Comparison of ENCODE assay signal across 8 cellular contexts in the genomic region with DNA sequence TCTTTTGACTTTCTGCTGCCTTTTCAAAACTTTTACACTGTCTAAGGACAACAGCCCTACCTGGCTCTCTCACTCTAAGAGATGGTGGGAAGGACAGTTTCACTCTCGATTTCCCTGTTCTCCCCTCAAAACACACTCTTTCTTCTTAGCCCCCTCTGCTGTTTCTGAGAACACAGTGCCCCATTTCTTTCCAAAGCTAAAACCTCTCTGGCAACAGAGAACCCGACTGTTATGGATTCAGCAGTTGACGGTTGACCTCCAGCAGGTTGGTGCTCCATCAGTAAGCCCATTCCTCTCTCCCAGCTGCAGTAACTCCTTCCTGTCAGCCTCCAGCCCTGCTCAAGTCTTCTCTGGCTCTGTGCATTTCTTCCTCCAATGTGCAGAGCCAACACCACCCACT.
DNase-seq lines count a peak whose midpoint lies in the region; ATAC-seq and TF ChIP-seq lines count a peak whose summit lies in the region.

No MANE protein-coding gene starts in this region.

- H3K79me1 ChIP-seq in trophoblast cell (ENCODE audit: low read length), result peaks cover 17% of the 10 kb centered on the region

- H2BK12ac ChIP-seq in trophoblast cell (ENCODE audit: low read length), result peak overlapping the region; percentile 6

- H3K9ac ChIP-seq in trophoblast cell (ENCODE audit: low read length), result no peak overlapping the region

- H2AFZ ChIP-seq in trophoblast cell (ENCODE audit: insufficient read depth, low read length, poor library complexity), result no peak overlapping the region

- peaks cover 3% of the 10 kb centered on the region for H3K79me2 ChIP-seq in trophoblast cell (ENCODE audit: control insufficient read depth, insufficient read depth, low read length, poor library complexity)

- ATAC-seq in GM19035 (IDR thresholded peaks at IDR 0.05; ENCODE audit: unreplicated experiment) (no peak), HG03460 (IDR thresholded peaks at IDR 0.05; ENCODE audit: unreplicated experiment) (no peak)

- no peak overlapping the region for H4K8ac ChIP-seq in trophoblast cell (ENCODE audit: low read depth, low read length)

- TF ChIP-seq CTCF in GM12864 (IDR thresholded peaks at IDR 0.05; ENCODE audit: low read depth, low read length, missing control alignments), result peak; percentile 21

- no peak overlapping the region for H3K23ac ChIP-seq in trophoblast cell (ENCODE audit: low read length)

- WGBS in trophoblast cell (ENCODE audit: extremely low coverage, insufficient coverage, insufficient read length), result no CpG with 5 or more reads among the region's 3 CpGs

- no peak overlapping the region for H3K27ac ChIP-seq in trophoblast cell (ENCODE audit: low read depth, low read length)

- H3K27me3 ChIP-seq in trophoblast cell (ENCODE audit: insufficient read depth, low read length), result no peaks in the 10 kb centered on the region

- H4K12ac ChIP-seq in trophoblast cell (ENCODE audit: low read depth, low read length), result no peak overlapping the region

- no peak overlapping the region for H4K91ac ChIP-seq in trophoblast cell (ENCODE audit: low read depth, low read length)

- no peak overlapping the region for H3K4ac ChIP-seq in trophoblast cell (ENCODE audit: low read depth, low read length)

- H3K4me1 ChIP-seq in trophoblast cell (ENCODE audit: control insufficient read depth in 1 of 2, insufficient read depth in 2 of 2, low read length in 2 of 2), result peaks cover 15 to 24% of the 10 kb centered on the region in 2 experiments

- no peaks in the 10 kb centered on the region for H3K36me3 ChIP-seq in trophoblast cell (ENCODE audit: control insufficient read depth in 1 of 2, insufficient read depth in 2 of 2, low read length in 2 of 2)

- H3K4me2 ChIP-seq in trophoblast cell (ENCODE audit: low read length), result no peak overlapping the region

- H3K18ac ChIP-seq in trophoblast cell (ENCODE audit: low read length), result no peak overlapping the region

- DNase-seq in GM12864 (ENCODE audit: low read depth), result no peak
- peak; percentile 17 for DNase-seq in OCI-M1 (lab: John Stamatoyannopoulos, UW)
- peak; percentile 74 for DNase-seq in fibroblast of peridontal ligament (ENCODE audit: extremely low read depth)
- DNase-seq in trophoblast cell, result no peak
- DNase-seq in HK-2 (ENCODE audit: unreplicated experiment), result no peak
- no peak for DNase-seq in NCI-H2107 (lab: John Stamatoyannopoulos, UW)

- no peak overlapping the region for H3K14ac ChIP-seq in trophoblast cell (ENCODE audit: low read length)

- H3K4me3 ChIP-seq in GM12864 (ENCODE audit: low read depth, low read length) (no peak overlapping the region), trophoblast cell (ENCODE audit: low read depth, low read length) (no peak overlapping the region)

- no peak overlapping the region for H2AK5ac ChIP-seq in trophoblast cell (ENCODE audit: low read length)

- H3K9me3 ChIP-seq in trophoblast cell (ENCODE audit: insufficient read depth, low read depth, low read length), result no peaks in the 10 kb centered on the region

- no peak overlapping the region for H2BK120ac ChIP-seq in trophoblast cell (ENCODE audit: insufficient read depth, low read length, poor library complexity)

- H2BK5ac ChIP-seq in trophoblast cell (ENCODE audit: low read depth, low read length, poor library complexity), result no peak overlapping the region

Comparison
In these comparisons a context has a peak if more than half of its experiments do, and no peak if none do; other contexts are left out.
1. DNase-seq: peak in OCI-M1 (single experiment) and fibroblast of peridontal ligament (single experiment); none in GM12864 (single experiment), trophoblast cell (0 of 2), HK-2 (single experiment) and NCI-H2107 (single experiment).